In genomic region chrX:45368705-45369104, GRCh38 we compare ENCODE assay signal across 8 cellular contexts.
"Had no signal": no experiment of that assay in that cellular context is flagged by ENCODE, and none has a peak within 500 bp of the region (broad histone marks: within the 10 kb centered on the region; RNA-seq: fewer than 3 reads in every experiment).

No MANE protein-coding gene starts in this region.

- H3K36me3 ChIP-seq: HAP-1 had no signal

- H3K4me3 ChIP-seq: GM23248, HAP-1 had no signal

- H3K9ac ChIP-seq: GM23248 had no signal

- H3K27ac ChIP-seq: GM23248, HL-60 had no signal

- FAIRE-seq: HepG2 had no signal

- H2AFZ ChIP-seq: GM23248 had no signal

- H3K9me3 ChIP-seq: HAP-1 had no signal

- ATAC-seq: HCT116, HepG2 had no signal

- H3K4me1 ChIP-seq: HAP-1 had no signal

- DNase-seq: GM23248, GOT3, H7, KG1 had no signal
